24 cellular contexts compared by ENCODE assay signal in the genomic region with DNA sequence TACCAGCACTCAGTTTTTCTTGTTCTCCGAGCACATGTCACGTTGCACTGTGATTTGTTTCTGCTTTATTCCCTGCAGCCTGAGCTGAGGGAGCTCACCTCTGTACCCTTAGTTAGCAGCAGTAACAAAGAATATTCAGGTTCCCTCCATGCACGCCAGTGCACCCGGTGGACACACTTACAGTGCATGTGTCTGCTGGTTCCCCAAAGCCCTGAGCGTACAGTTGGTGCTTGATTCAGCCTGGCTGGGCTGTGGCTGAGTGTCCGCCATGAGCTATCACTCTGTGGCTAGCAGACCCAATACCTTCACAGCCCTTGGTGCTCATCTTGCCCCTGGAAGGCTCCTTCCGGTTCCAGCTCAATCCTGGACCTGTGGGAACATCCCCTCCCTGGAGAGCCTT.
A peak's percentile ranks its signal among the peaks of the same experiment; 100 is the strongest.
DNase-seq lines count a peak whose midpoint lies in the region; ATAC-seq and TF ChIP-seq lines count a peak whose summit lies in the region.
"Had no signal": no experiment of that assay in that cellular context is flagged by ENCODE, and none has a peak within 500 bp of the region (broad histone marks: within the 10 kb centered on the region; RNA-seq: fewer than 3 reads in every experiment).

No MANE protein-coding gene starts in this region.

- H3K27me3 ChIP-seq in mammary epithelial cell (ENCODE audit: insufficient read depth, low read length) (no peaks in the 10 kb centered on the region), thyroid gland (no peaks in the 10 kb centered on the region)
- H3K27me3 ChIP-seq: dorsolateral prefrontal cortex, heart left ventricle, suprapubic skin had no signal

- POLR2A ChIA-PET in MCF 10A (lab: Yijun Ruan, JAX), result no interaction called here

- H3K27ac ChIP-seq in mammary epithelial cell (ENCODE audit: insufficient read depth, low read depth, low read length) (no peak overlapping the region), KOPT-K1 (ENCODE audit: low read depth, low read length, poor library complexity, severe bottlenecking) (peak overlapping the region; percentile 19), thyroid gland (peak overlapping the region in 2 of 3 donors; percentile 84 to 93)
- H3K27ac ChIP-seq: RWPE1, suprapubic skin, VCaP had no signal

- no peak for DNase-seq in MCF 10A (ENCODE audit: unreplicated experiment)
- DNase-seq in mammary epithelial cell, result no peak
- no peak for DNase-seq in glutamatergic neuron
- no peak for DNase-seq in thyroid gland
- DNase-seq in GOT3 (lab: John Stamatoyannopoulos, UW), result no peak
- DNase-seq: activated CD4-positive, alpha-beta T cell treated with anti-CD3 and anti-CD28 coated beads for 48 hours; activated naive CD4-positive, alpha-beta T cell treated with anti-CD3 and anti-CD28 coated beads, Interleukin-2, amount 50 U/mL, for 16 hours; anterior cingulate cortex; dorsolateral prefrontal cortex; IMR-90; left cardiac atrium; mesendoderm; NCI-H2171; NCI-H526; stimulated activated naive B cell treated with anti-CD40 and anti-IgM and Interleukin-4, amounts not matched to agents 10 μg/mL and 1 μg/mL and 100 μg/mL, for 72 hours had no signal

- dilution Hi-C loops in mammary epithelial cell (cut with HindIII; ENCODE audit: low sequenced_read_pairs), result no loop called here

- intact Hi-C loops in MCF 10A (cut with micrococcal nuclease) (no loop called here), mammary epithelial cell (cut with micrococcal nuclease) (no loop called here), thyroid gland (cut with DNase I) (no loop called here)

- H3K4me2 ChIP-seq in mammary epithelial cell (ENCODE audit: insufficient read depth, low read depth, low read length), result no peak overlapping the region

- H3K27me3 Mint-ChIP-seq in MCF 10A (ENCODE audit: insufficient read depth, unreplicated experiment) (no peaks in the 10 kb centered on the region), glutamatergic neuron (ENCODE audit: unreplicated experiment) (peaks cover 7% of the 10 kb centered on the region)
- H3K27me3 Mint-ChIP-seq: stimulated activated naive B cell treated with anti-CD40 and anti-IgM and Interleukin-4, amounts not matched to agents 10 μg/mL and 1 μg/mL and 100 μg/mL, for 72 hours had no signal

- CTCF ChIA-PET in MCF 10A (lab: Yijun Ruan, JAX) (interaction anchor here (0.6 to 1.4 kb wide), 4 partner anchors 12 to 1277 kb away, joined by 3 to 5 read pairs (median 4); no protein-coding TSS in a partner anchor), mammary epithelial cell (lab: Charles Lee; ENCODE audit: low non-redundant PET) (no interaction called here)

- H3K4me1 Mint-ChIP-seq in MCF 10A (ENCODE audit: insufficient read depth, unreplicated experiment) (peaks cover 31% of the 10 kb centered on the region), glutamatergic neuron (ENCODE audit: low read depth, unreplicated experiment) (peaks cover 4% of the 10 kb centered on the region)

- no peak for TF ChIP-seq POLR2A in thyroid gland (IDR thresholded peaks at IDR 0.05)

- H3K9ac ChIP-seq in mammary epithelial cell (ENCODE audit: insufficient read depth, low read length), result no peak overlapping the region

- H3K9me3 Mint-ChIP-seq in MCF 10A (ENCODE audit: unreplicated experiment) (no peaks in the 10 kb centered on the region), glutamatergic neuron (ENCODE audit: unreplicated experiment) (no peaks in the 10 kb centered on the region)
- H3K9me3 Mint-ChIP-seq: activated T-helper 1 cell treated with anti-CD3 and anti-CD28 coated beads, Interleukin-12 subunit alpha, Interleukin-12 subunit beta, Interleukin-2, Interleukin-4 antibody, amounts not matched to agents 30 ng/mL and 10 ng/mL and 1 ng/mL, durations not matched to agents 14 hours and 24 hours and 36 hours; CD14-positive monocyte; stimulated activated naive B cell treated with anti-CD40 and anti-IgM and Interleukin-4, amounts not matched to agents 10 μg/mL and 1 μg/mL and 100 μg/mL, for 72 hours; T-helper 2 cell treated with Interferon-gamma antibody and Interleukin-4, amounts not matched to agents 5 μg/mL and 100 μg/mL, for 36 hours had no signal

- H3K36me3 ChIP-seq in mammary epithelial cell (ENCODE audit: insufficient read depth, low read length) (no peaks in the 10 kb centered on the region), KOPT-K1 (ENCODE audit: insufficient read depth, low read length) (peaks cover 23% of the 10 kb centered on the region; the same call in 1 of the 2 replicates), thyroid gland (no peaks in the 10 kb centered on the region)

- WGBS in mammary epithelial cell (ENCODE audit: low coverage, missing lambda C conversion rate), result 94% methylated on average over 7 of the region's 7 CpGs
- 74 to 84% methylated on average over 7 of the region's 7 CpGs for WGBS in thyroid gland, 2 donors

- no peaks in the 10 kb centered on the region for H3K9me3 ChIP-seq in mammary epithelial cell (replicated peaks; ENCODE audit: insufficient read depth, low read length)
- H3K9me3 ChIP-seq in KOPT-K1 (ENCODE audit: insufficient read depth, low read length, poor library complexity, severe bottlenecking), result no peaks in the 10 kb centered on the region
- H3K9me3 ChIP-seq in thyroid gland, result no peaks in the 10 kb centered on the region
- H3K9me3 ChIP-seq: heart left ventricle, suprapubic skin had no signal

- in situ Hi-C loops in mammary epithelial cell (cut with MboI; ENCODE audit: low sequenced_read_pairs in 2 of 2), result no loop called here

- H3K4me3 Mint-ChIP-seq in MCF 10A (ENCODE audit: unreplicated experiment) (no peak overlapping the region), glutamatergic neuron (ENCODE audit: unreplicated experiment) (no peak overlapping the region)
- H3K4me3 Mint-ChIP-seq: activated T-helper 1 cell treated with anti-CD3 and anti-CD28 coated beads, Interleukin-12 subunit alpha, Interleukin-12 subunit beta, Interleukin-2, Interleukin-4 antibody, amounts not matched to agents 30 ng/mL and 10 ng/mL and 1 ng/mL, durations not matched to agents 14 hours and 24 hours and 36 hours; CD14-positive monocyte; stimulated activated naive B cell treated with anti-CD40 and anti-IgM and Interleukin-4, amounts not matched to agents 10 μg/mL and 1 μg/mL and 100 μg/mL, for 72 hours; T-helper 2 cell treated with Interferon-gamma antibody and Interleukin-4, amounts not matched to agents 5 μg/mL and 100 μg/mL, for 36 hours had no signal

- H3K36me3 Mint-ChIP-seq in MCF 10A (ENCODE audit: insufficient read depth, unreplicated experiment) (peaks cover 5% of the 10 kb centered on the region), glutamatergic neuron (ENCODE audit: unreplicated experiment) (peaks cover 6% of the 10 kb centered on the region)

- ATAC-seq in HG03442 (IDR thresholded peaks at IDR 0.05; ENCODE audit: unreplicated experiment), result no peak
- ATAC-seq: stimulated activated naive B cell treated with anti-CD40 and anti-IgM and Interleukin-4, amounts not matched to agents 10 μg/mL and 1 μg/mL and 100 μg/mL, for 72 hours had no signal

- no peak overlapping the region for H2AFZ ChIP-seq in mammary epithelial cell (ENCODE audit: low read depth, low read length)

- H4K20me1 ChIP-seq in mammary epithelial cell (ENCODE audit: insufficient read depth, low read length), result no peaks in the 10 kb centered on the region

- TF ChIP-seq CTCF in MCF 10A (IDR thresholded peaks at IDR 0.05; ENCODE audit: unreplicated experiment), result no peak
- TF ChIP-seq CTCF in mammary epithelial cell (conservative IDR thresholded peaks at IDR 0.05 in 1 of 2, IDR thresholded peaks at IDR 0.05 in 1 of 2; ENCODE audit: extremely low read depth in 1 of 2, insufficient read depth in 1 of 2, low read depth in 1 of 2, low read length in 2 of 2), result no peak
- no peak for TF ChIP-seq CTCF in glutamatergic neuron (IDR thresholded peaks at IDR 0.05; ENCODE audit: partially characterized antibody, unreplicated experiment)
- TF ChIP-seq CTCF in thyroid gland (IDR thresholded peaks at IDR 0.05), result no peak

- H3K4me1 ChIP-seq in mammary epithelial cell (ENCODE audit: insufficient read depth, low read length) (no peaks in the 10 kb centered on the region), thyroid gland (peaks cover 35 to 42% of the 10 kb centered on the region in 2 donors)

- H3K4me3 ChIP-seq in mammary epithelial cell (replicated peaks in 1 of 3; ENCODE audit: insufficient read depth in 1 of 3, low read depth in 2 of 3, low read length in 3 of 3) (no peak overlapping the region), thyroid gland (replicated peaks in 1 of 3) (no peak overlapping the region)
- H3K4me3 ChIP-seq: dorsolateral prefrontal cortex, heart left ventricle, suprapubic skin had no signal

- BruUV-seq in MCF 10A (replicated peaks; lab: Mats Ljungman, UMichigan), result no TSS peak
- BruUV-seq in mammary epithelial cell (replicated peaks; lab: Mats Ljungman, UMichigan), result no TSS peak

- H3K79me2 ChIP-seq in mammary epithelial cell (ENCODE audit: insufficient read depth, low read length), result no peaks in the 10 kb centered on the region

- peak overlapping the region; percentile 72 for H3K27ac Mint-ChIP-seq in MCF 10A (ENCODE audit: low read depth, unreplicated experiment)
- peak overlapping the region; percentile 46 for H3K27ac Mint-ChIP-seq in glutamatergic neuron (ENCODE audit: unreplicated experiment)
- H3K27ac Mint-ChIP-seq: activated T-helper 1 cell treated with anti-CD3 and anti-CD28 coated beads, Interleukin-12 subunit alpha, Interleukin-12 subunit beta, Interleukin-2, Interleukin-4 antibody, amounts not matched to agents 30 ng/mL and 10 ng/mL and 1 ng/mL, durations not matched to agents 14 hours and 24 hours and 36 hours; stimulated activated naive B cell treated with anti-CD40 and anti-IgM and Interleukin-4, amounts not matched to agents 10 μg/mL and 1 μg/mL and 100 μg/mL, for 72 hours; T-helper 2 cell treated with Interferon-gamma antibody and Interleukin-4, amounts not matched to agents 5 μg/mL and 100 μg/mL, for 36 hours had no signal
